ENCODE assay signal across 8 cellular contexts in genomic region chr14:24241829-24242443, GRCh38. TPM values are rescaled to one million over a fixed set of nuclear protein-coding genes. Genes with fewer than 3 reads are reported as not detected.
DNase-seq lines count a peak whose midpoint lies in the region; ATAC-seq and TF ChIP-seq lines count a peak whose summit lies in the region.

No MANE protein-coding gene starts in this region.

- H3K9me3 ChIP-seq in CD4-positive, alpha-beta T cell (ENCODE audit: control insufficient read depth, low read length), result no peaks in the 10 kb centered on the region

- peak overlapping the region; percentile 99 for H3K4me3 Mint-ChIP-seq in CD4-positive, alpha-beta T cell
- peak overlapping the region; percentile 96 for H3K4me3 Mint-ChIP-seq in activated CD8-positive, alpha-beta memory T cell treated with anti-CD3 and anti-CD28 coated beads, Interleukin-2, amount 10 ng/mL, durations not matched to agents 7 days and 5 days
- peak overlapping the region; percentile 94 for H3K4me3 Mint-ChIP-seq in endothelial cell (ENCODE audit: unreplicated experiment)

- no peaks in the 10 kb centered on the region for H3K9me3 Mint-ChIP-seq in CD4-positive, alpha-beta T cell
- H3K9me3 Mint-ChIP-seq in activated CD8-positive, alpha-beta memory T cell treated with anti-CD3 and anti-CD28 coated beads, Interleukin-2, amount 10 ng/mL, durations not matched to agents 7 days and 5 days (ENCODE audit: low read depth), result no peaks in the 10 kb centered on the region
- H3K9me3 Mint-ChIP-seq in endothelial cell (ENCODE audit: unreplicated experiment), result no peaks in the 10 kb centered on the region

- intact Hi-C loops in CD4-positive, alpha-beta T cell (cut with DNase I, micrococcal nuclease), result loop anchor here (1.0 to 2.0 kb wide), 6 partner anchors 10 to 188 kb away; partner anchors contain the start of genes GMPR2 (in 2 of the 2), MDP1 (in 2 of the 2), NEDD8 (in 2 of the 2) and RABGGTA (in 1 of the 2)

- peaks cover 69% of the 10 kb centered on the region for H3K4me1 Mint-ChIP-seq in CD4-positive, alpha-beta T cell (ENCODE audit: low read depth)
- H3K4me1 Mint-ChIP-seq in activated CD8-positive, alpha-beta memory T cell treated with anti-CD3 and anti-CD28 coated beads, Interleukin-2, amount 10 ng/mL, durations not matched to agents 7 days and 5 days, result peaks cover 59% of the 10 kb centered on the region
- peaks cover 7% of the 10 kb centered on the region for H3K4me1 Mint-ChIP-seq in endothelial cell (ENCODE audit: unreplicated experiment)

- no peaks in the 10 kb centered on the region for H3K27me3 Mint-ChIP-seq in CD4-positive, alpha-beta T cell
- no peaks in the 10 kb centered on the region for H3K27me3 Mint-ChIP-seq in activated CD8-positive, alpha-beta memory T cell treated with anti-CD3 and anti-CD28 coated beads, Interleukin-2, amount 10 ng/mL, durations not matched to agents 7 days and 5 days
- peaks cover 11% of the 10 kb centered on the region for H3K27me3 Mint-ChIP-seq in endothelial cell (ENCODE audit: unreplicated experiment)

- TF ChIP-seq CTCF in CD4-positive, alpha-beta T cell (IDR thresholded peaks at IDR 0.05), result no peak
- peak; percentile 63 for TF ChIP-seq CTCF in endothelial cell (IDR thresholded peaks at IDR 0.05; ENCODE audit: unreplicated experiment)

- peak overlapping the region; percentile 97 for H3K27ac ChIP-seq in CD4-positive, alpha-beta T cell (ENCODE audit: low read depth, low read length)

- H3K36me3 Mint-ChIP-seq in CD4-positive, alpha-beta T cell (ENCODE audit: low read depth), result peaks cover 55% of the 10 kb centered on the region
- H3K36me3 Mint-ChIP-seq in activated CD8-positive, alpha-beta memory T cell treated with anti-CD3 and anti-CD28 coated beads, Interleukin-2, amount 10 ng/mL, durations not matched to agents 7 days and 5 days, result peaks cover 38% of the 10 kb centered on the region
- H3K36me3 Mint-ChIP-seq in endothelial cell (ENCODE audit: low read depth, unreplicated experiment), result peaks cover 30% of the 10 kb centered on the region

- POLR2A ChIA-PET in CD4-positive, alpha-beta T cell (lab: Charles Lee), result interaction anchor here (0.7 to 3.6 kb wide), 51 partner anchors 9 to 1371 kb away, joined by 3 to 144 read pairs (median 8); partner anchors contain the start of genes ACIN1, C14orf119, CBLN3 and CHMP4A

- peak; percentile 80 for ATAC-seq in CD4-positive, alpha-beta T cell (ENCODE audit: poor library complexity)
- ATAC-seq in GM19351 (IDR thresholded peaks at IDR 0.05; ENCODE audit: unreplicated experiment) (peak; percentile 77), HG03457 (IDR thresholded peaks at IDR 0.05; ENCODE audit: unreplicated experiment) (peak; percentile 70)
- peak; percentile 83 for ATAC-seq in activated CD8-positive, alpha-beta memory T cell treated with anti-CD3 and anti-CD28 coated beads, Interleukin-2, amount 10 ng/mL, durations not matched to agents 7 days and 5 days

- CTCF ChIA-PET in CD4-positive, alpha-beta T cell (lab: Charles Lee), result interaction anchor here (1.0 to 7.3 kb wide), 23 partner anchors 9 to 200 kb away, joined by 3 to 90 read pairs (median 8); partner anchors contain the start of genes CHMP4A, CIDEB, DHRS1 and EMC9
- CTCF ChIA-PET in activated CD8-positive, alpha-beta memory T cell treated with anti-CD3 and anti-CD28 coated beads, Interleukin-2, amount 10 ng/mL, durations not matched to agents 7 days and 5 days (lab: Charles Lee), result interaction anchor here (0.7 to 21.6 kb wide), 27 partner anchors 9 to 199 kb away, joined by 3 to 541 read pairs (median 12); partner anchors contain the start of genes ADCY4, CBLN3, CHMP4A and CIDEB

- H3K27me3 ChIP-seq in CD4-positive, alpha-beta T cell (ENCODE audit: control insufficient read depth, insufficient read depth, low read length), result no peaks in the 10 kb centered on the region

- peak overlapping the region; percentile 100 for H3K27ac Mint-ChIP-seq in CD4-positive, alpha-beta T cell
- H3K27ac Mint-ChIP-seq in activated CD8-positive, alpha-beta memory T cell treated with anti-CD3 and anti-CD28 coated beads, Interleukin-2, amount 10 ng/mL, durations not matched to agents 7 days and 5 days, result peak overlapping the region; percentile 100
- peak overlapping the region; percentile 100 for H3K27ac Mint-ChIP-seq in endothelial cell (ENCODE audit: unreplicated experiment)

- DNase-seq in CD4-positive, alpha-beta T cell, result peak; percentile 85 to 93 (median 92)
- peak; percentile 86 for DNase-seq in NCI-H82 treated with DMSO at 0.1 percent for 48 hours (lab: John Stamatoyannopoulos, UW; ENCODE audit: unreplicated experiment)
- DNase-seq in activated CD8-positive, alpha-beta memory T cell treated with anti-CD3 and anti-CD28 coated beads, Interleukin-2, amount 10 ng/mL, durations not matched to agents 7 days and 5 days, result peak; percentile 96
- peak; percentile 92 for DNase-seq in endothelial cell (ENCODE audit: low spot score)
- DNase-seq in midbrain (lab: John Stamatoyannopoulos, UW), result peak; percentile 95
- peak; percentile 80 to 86 for DNase-seq in stimulated activated CD8-positive, alpha-beta memory T cell treated with anti-CD3 and anti-CD28 coated beads, Interleukin-4, amount 100 ng/mL, for 1 hour (ENCODE audit: low read depth in 2 of 2, low spot score in 1 of 2)

RNA-seq across cellular contexts. Expression of gene TINF2, which starts 0.5 kb away (rescaled TPM):
- total RNA-seq in CD4-positive, alpha-beta T cell, result 100 to 1,000 TPM; 110 to 113 TPM
- total RNA-seq in activated CD8-positive, alpha-beta memory T cell treated with anti-CD3 and anti-CD28 coated beads, Interleukin-2, amount 10 ng/mL, durations not matched to agents 7 days and 5 days, result 100 to 1,000 TPM; 111 to 130 TPM
- total RNA-seq in endothelial cell (ENCODE audit: unreplicated experiment), result 25.4 TPM

RNA-seq across cellular contexts. Expression of gene GMPR2, which starts 9.2 kb away (rescaled TPM):
- 10 to 100 TPM; 22.2 to 24.8 TPM for total RNA-seq in CD4-positive, alpha-beta T cell
- total RNA-seq in activated CD8-positive, alpha-beta memory T cell treated with anti-CD3 and anti-CD28 coated beads, Interleukin-2, amount 10 ng/mL, durations not matched to agents 7 days and 5 days, result 10 to 100 TPM; 70.6 to 71.3 TPM
- 61.3 TPM for total RNA-seq in endothelial cell (ENCODE audit: unreplicated experiment)

RNA-seq across cellular contexts. Expression of gene NEDD8, which starts 9.8 kb away (rescaled TPM):
- 10 to 100 TPM; 42.0 to 43.5 TPM for total RNA-seq in CD4-positive, alpha-beta T cell
- total RNA-seq in activated CD8-positive, alpha-beta memory T cell treated with anti-CD3 and anti-CD28 coated beads, Interleukin-2, amount 10 ng/mL, durations not matched to agents 7 days and 5 days, result 100 to 1,000 TPM; 181 to 205 TPM
- 154 TPM for total RNA-seq in endothelial cell (ENCODE audit: unreplicated experiment)

RNA-seq across cellular contexts. Expression of gene TGM1, which starts 21.0 kb away (rescaled TPM):
- 1 to 10 TPM; 3.5 to 3.9 TPM for total RNA-seq in CD4-positive, alpha-beta T cell
- 1 to 10 TPM; 3.0 to 5.1 TPM for total RNA-seq in activated CD8-positive, alpha-beta memory T cell treated with anti-CD3 and anti-CD28 coated beads, Interleukin-2, amount 10 ng/mL, durations not matched to agents 7 days and 5 days
- 1.7 TPM for total RNA-seq in endothelial cell (ENCODE audit: unreplicated experiment)

RNA-seq across cellular contexts. Expression of gene MDP1, which starts 26.1 kb away (rescaled TPM):
- total RNA-seq in CD4-positive, alpha-beta T cell, result 1 to 10 TPM; 3.2 to 3.7 TPM
- 10 to 100 TPM; 11.4 to 16.9 TPM for total RNA-seq in activated CD8-positive, alpha-beta memory T cell treated with anti-CD3 and anti-CD28 coated beads, Interleukin-2, amount 10 ng/mL, durations not matched to agents 7 days and 5 days
- 17.4 TPM for total RNA-seq in endothelial cell (ENCODE audit: unreplicated experiment)

Comparison
In these comparisons a context has a peak if more than half of its experiments do, and no peak if none do; other contexts are left out.
1. Peak in every context shown above with its lines: DNase-seq, ATAC-seq and H3K27ac ChIP-seq.